Comparison of ENCODE assay signal across 30 cellular contexts in the genomic region with DNA sequence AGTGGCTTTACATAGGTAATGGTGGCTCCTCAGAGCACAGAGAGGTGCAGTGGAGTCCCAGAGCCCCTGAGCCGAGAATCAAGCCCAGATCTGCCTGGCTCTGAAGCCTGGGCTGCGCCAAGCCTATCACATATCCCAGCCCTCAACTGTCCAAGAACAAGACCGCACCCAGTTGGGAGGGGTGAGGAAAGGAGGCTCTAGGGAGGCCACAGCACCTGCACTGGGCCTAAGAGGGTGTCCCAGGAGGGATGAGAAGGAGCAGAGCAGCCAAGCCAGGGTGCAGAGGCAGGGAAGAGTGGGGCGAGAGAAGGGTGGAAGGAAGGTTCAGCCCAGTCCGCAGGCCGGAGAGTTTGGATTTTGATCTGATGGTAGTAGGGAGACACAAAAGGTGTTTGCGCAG. TPM values are rescaled to one million over a fixed set of nuclear protein-coding genes. Genes with fewer than 3 reads are reported as not detected.
DNase-seq lines count a peak whose midpoint lies in the region; FAIRE-seq and TF ChIP-seq lines count a peak whose summit lies in the region.
"Had no signal": no experiment of that assay in that cellular context is flagged by ENCODE, and none has a peak within 500 bp of the region (broad histone marks: within the 10 kb centered on the region; RNA-seq: fewer than 3 reads in every experiment).

No MANE protein-coding gene starts in this region.

- no peaks in the 10 kb centered on the region for H3K9me2 ChIP-seq in GM23248 (ENCODE audit: insufficient read depth)

- no peak overlapping the region for H4K5ac ChIP-seq in mesendoderm (ENCODE audit: low read length)

- H3K4me3 ChIP-seq in GM23248, result no peak overlapping the region
- H3K4me3 ChIP-seq in NT2/D1 (ENCODE audit: insufficient read length, low read depth), result no peak overlapping the region
- no peak overlapping the region for H3K4me3 ChIP-seq in mesendoderm (ENCODE audit: low read length)
- H3K4me3 ChIP-seq: hepatocyte, PC-9, testis had no signal

- peaks cover 17% of the 10 kb centered on the region for H3F3A ChIP-seq in GM23248 (ENCODE audit: insufficient read depth)

- no peak overlapping the region for H2BK15ac ChIP-seq in mesendoderm (replicated peaks; ENCODE audit: low read depth)

- H3K27me3 ChIP-seq in GM23248 (replicated peaks; ENCODE audit: insufficient read depth), result no peaks in the 10 kb centered on the region
- no peaks in the 10 kb centered on the region for H3K27me3 ChIP-seq in NT2/D1 (ENCODE audit: insufficient read depth, insufficient read length)
- no peaks in the 10 kb centered on the region for H3K27me3 ChIP-seq in mesendoderm (ENCODE audit: insufficient read depth, low read length, poor library complexity)
- H3K27me3 ChIP-seq: hepatocyte, testis had no signal

- H2BK5ac ChIP-seq in mesendoderm (ENCODE audit: low read length), result no peak overlapping the region

- no peak overlapping the region for H3K4ac ChIP-seq in mesendoderm (ENCODE audit: low read depth, low read length)

- no peak overlapping the region for H3K18ac ChIP-seq in mesendoderm (ENCODE audit: low read length)

- H3K4me3 Mint-ChIP-seq in activated T-cell treated with anti-CD3 and anti-CD28 coated beads, Interleukin-2, amount 50 U/mL, for 24 hours, result no peak overlapping the region
- H3K4me3 Mint-ChIP-seq: activated CD8-positive, alpha-beta T cell treated with anti-CD3 and anti-CD28 coated beads for 36 hours; CD14-positive monocyte; stimulated activated naive CD8-positive, alpha-beta T cell treated with anti-CD3 and anti-CD28 coated beads, Interleukin-15, Interleukin-2, amounts not matched to agents 100 ng/mL and 50 ng/mL, for 24 hours had no signal

- H3K9ac ChIP-seq in GM23248 (0 out of 2 replicates have a peak overlapping the region, but pooled peaks have one; percentile 0), NT2/D1 (ENCODE audit: insufficient read length, low read depth) (peak overlapping the region; percentile 50), mesendoderm (ENCODE audit: low read length) (no peak overlapping the region)
- H3K9ac ChIP-seq: KMS-11 had no signal

- no peak overlapping the region for H3K27ac Mint-ChIP-seq in activated T-cell treated with anti-CD3 and anti-CD28 coated beads, Interleukin-2, amount 50 U/mL, for 24 hours
- H3K27ac Mint-ChIP-seq: activated CD8-positive, alpha-beta T cell treated with anti-CD3 and anti-CD28 coated beads for 36 hours; activated T-helper 2 cell treated with anti-CD3 and anti-CD28 coated beads, Interferon-gamma antibody, Interleukin-2, Interleukin-4, amounts not matched to agents 10 μg/mL and 5 μg/mL and 100 μg/mL, durations not matched to agents 14 hours and 24 hours and 36 hours; stimulated activated naive CD8-positive, alpha-beta T cell treated with anti-CD3 and anti-CD28 coated beads, Interleukin-15, Interleukin-2, amounts not matched to agents 100 ng/mL and 50 ng/mL, for 24 hours had no signal

- intact Hi-C loops in head of caudate nucleus (cut with DNase I), result no loop called here

- no peaks in the 10 kb centered on the region for H3K4me1 Mint-ChIP-seq in activated T-cell treated with anti-CD3 and anti-CD28 coated beads, Interleukin-2, amount 50 U/mL, for 24 hours (ENCODE audit: low read depth)
- H3K4me1 Mint-ChIP-seq: CD14-positive monocyte had no signal

- H3K9me3 ChIP-seq in GM23248 (ENCODE audit: low read depth) (no peaks in the 10 kb centered on the region), NT2/D1 (ENCODE audit: insufficient read depth, low read length) (no peaks in the 10 kb centered on the region)
- H3K9me3 ChIP-seq: spleen, testis had no signal

- in situ Hi-C loops in GM23248 (cut with MboI), result no loop called here

- peak overlapping the region; percentile 35 for H3K56ac ChIP-seq in mesendoderm (ENCODE audit: low read length)

- H3K4me2 ChIP-seq in GM23248 (ENCODE audit: unreplicated experiment), result peak overlapping the region; percentile 48
- no peak overlapping the region for H3K4me2 ChIP-seq in mesendoderm (ENCODE audit: low read length)
- H3K4me2 ChIP-seq: KMS-11, PC-9 had no signal

- no peak overlapping the region for H3K23ac ChIP-seq in mesendoderm (ENCODE audit: low read length)

- no peaks in the 10 kb centered on the region for H3K79me2 ChIP-seq in GM23248 (ENCODE audit: insufficient read depth)
- H3K79me2 ChIP-seq in mesendoderm (ENCODE audit: control insufficient read depth, insufficient read depth, low read length), result no peaks in the 10 kb centered on the region
- H3K79me2 ChIP-seq: hepatocyte had no signal

- peak overlapping the region; percentile 38 for H2AK5ac ChIP-seq in mesendoderm (ENCODE audit: low read length)

- WGBS in GM23248 (ENCODE audit: low coverage in 1 of 2, low lambda C conversion rate in 2 of 2, missing lambda C conversion rate in 2 of 2), 2 experiments, result 92 to 94% methylated on average over 7 of the region's 7 CpGs
- no CpG with 5 or more reads among the region's 7 CpGs for WGBS in mesendoderm (ENCODE audit: extremely low coverage, insufficient coverage, low lambda C conversion rate)

- no peak for FAIRE-seq in H54 (lab: Jason Lieb, UNC)
- FAIRE-seq: GM12892 had no signal

- DNase-seq in GM23248 (no peak), NT2/D1 (ENCODE audit: low read depth, low spot score) (no peak), cerebellar cortex (ENCODE audit: low spot score) (peak; percentile 5), mesendoderm (no peak), H54 (ENCODE audit: insufficient read length, low spot score) (no peak), NCI-H1417 treated with DMSO at 0.1 percent for 48 hours (lab: John Stamatoyannopoulos, UW) (no peak), head of caudate nucleus (no peak)
- no peak for DNase-seq in activated T-cell treated with anti-CD3 and anti-CD28 coated beads, Interleukin-2, amount 50 U/mL, for 24 hours
- DNase-seq: activated CD8-positive, alpha-beta memory T cell treated with anti-CD3 and anti-CD28 coated beads, Interleukin-2, amount 50 U/mL, for 48 hours; activated CD8-positive, alpha-beta T cell treated with anti-CD3 and anti-CD28 coated beads for 36 hours; activated naive CD4-positive, alpha-beta T cell treated with anti-CD3 and anti-CD28 coated beads, Interleukin-2, amount 50 U/mL, for 16 hours; left cardiac atrium; MM.1S; NCI-H1105 treated with DMSO at 0.1 percent for 48 hours; NCI-H2081; NCI-H526; NK-92 treated with Interleukin-12 subunit alpha and Interleukin-12 subunit beta, amount 100 ng/mL, for 24 hours; right cardiac atrium; spleen; testis had no signal

- peaks cover 23% of the 10 kb centered on the region for H3K4me1 ChIP-seq in GM23248 (ENCODE audit: insufficient read depth)
- peaks cover 31% of the 10 kb centered on the region for H3K4me1 ChIP-seq in NT2/D1 (ENCODE audit: insufficient read depth, insufficient read length)
- H3K4me1 ChIP-seq in mesendoderm (ENCODE audit: control insufficient read depth, low read depth, low read length), result peaks cover 3% of the 10 kb centered on the region
- H3K4me1 ChIP-seq: testis had no signal

- H4K8ac ChIP-seq in mesendoderm (ENCODE audit: low read depth, low read length), result no peak overlapping the region

- H2BK120ac ChIP-seq in mesendoderm (ENCODE audit: low read depth, low read length), result no peak overlapping the region

- H2AFZ ChIP-seq in GM23248, result no peak overlapping the region
- H2AFZ ChIP-seq: hepatocyte, PC-9 had no signal

- no peaks in the 10 kb centered on the region for H3K36me3 Mint-ChIP-seq in activated T-cell treated with anti-CD3 and anti-CD28 coated beads, Interleukin-2, amount 50 U/mL, for 24 hours (ENCODE audit: low read depth)
- H3K36me3 Mint-ChIP-seq: CD14-positive monocyte had no signal

- H3K27ac ChIP-seq in GM23248 (peak overlapping the region; percentile 61), mesendoderm (ENCODE audit: low read depth, low read length) (no peak overlapping the region)
- H3K27ac ChIP-seq: hepatocyte, KMS-11, PC-9, spleen, testis had no signal

- H3K36me3 ChIP-seq in GM23248 (ENCODE audit: low read depth) (no peaks in the 10 kb centered on the region), NT2/D1 (ENCODE audit: insufficient read depth, insufficient read length, low read length) (no peaks in the 10 kb centered on the region), mesendoderm (ENCODE audit: control insufficient read depth, insufficient read depth, low read length) (no peaks in the 10 kb centered on the region)
- H3K36me3 ChIP-seq: spleen had no signal

- no peak for TF ChIP-seq POLR2A in H54 (IDR thresholded peaks at IDR 0.05; ENCODE audit: low read depth, low read length)

- no peaks in the 10 kb centered on the region for H4K20me1 ChIP-seq in GM23248 (ENCODE audit: insufficient read depth)

- no peaks in the 10 kb centered on the region for H3K9me3 Mint-ChIP-seq in activated T-cell treated with anti-CD3 and anti-CD28 coated beads, Interleukin-2, amount 50 U/mL, for 24 hours
- H3K9me3 Mint-ChIP-seq: activated CD8-positive, alpha-beta T cell treated with anti-CD3 and anti-CD28 coated beads for 36 hours; activated T-helper 2 cell treated with anti-CD3 and anti-CD28 coated beads, Interferon-gamma antibody, Interleukin-2, Interleukin-4, amounts not matched to agents 10 μg/mL and 5 μg/mL and 100 μg/mL, durations not matched to agents 14 hours and 24 hours and 36 hours; CD14-positive monocyte; stimulated activated naive CD8-positive, alpha-beta T cell treated with anti-CD3 and anti-CD28 coated beads, Interleukin-15, Interleukin-2, amounts not matched to agents 100 ng/mL and 50 ng/mL, for 24 hours had no signal

- no peaks in the 10 kb centered on the region for H3K79me1 ChIP-seq in mesendoderm (ENCODE audit: low read length)

- no peaks in the 10 kb centered on the region for H3K27me3 Mint-ChIP-seq in activated T-cell treated with anti-CD3 and anti-CD28 coated beads, Interleukin-2, amount 50 U/mL, for 24 hours
- H3K27me3 Mint-ChIP-seq: activated CD8-positive, alpha-beta T cell treated with anti-CD3 and anti-CD28 coated beads for 36 hours; stimulated activated naive CD8-positive, alpha-beta T cell treated with anti-CD3 and anti-CD28 coated beads, Interleukin-15, Interleukin-2, amounts not matched to agents 100 ng/mL and 50 ng/mL, for 24 hours had no signal

RNA-seq across cellular contexts. Expression of a gene that starts 0.9 kb away (rescaled TPM):
- 7.8 and 9.1 TPM in 2 replicates for total RNA-seq in GM23248 (2014; rRNA removed; shearing (Covaris generic))
- 0.75 and 0.83 TPM in 2 replicates for polyA plus RNA-seq in GM23248 (2016; fragmentation: Nextera tagmentation; extraction: Ambion mirVana)
- polyA plus RNA-seq in mesendoderm (2013, experiment 1 of 2), result 1.5 TPM
- polyA plus RNA-seq in mesendoderm (2013, experiment 2 of 2), result 1.2 TPM
- total RNA-seq: A172, G401 had no signal
- polyA plus RNA-seq: CD14-positive monocyte had no signal

RNA-seq across cellular contexts. Expression of a gene that starts 23.1 kb away (rescaled TPM):
- 79.0 and 97.8 TPM in 2 replicates for total RNA-seq in GM23248 (2014; rRNA removed; shearing (Covaris generic))
- 155 and 156 TPM in 2 replicates for polyA plus RNA-seq in GM23248 (2016; fragmentation: Nextera tagmentation; extraction: Ambion mirVana)
- polyA plus RNA-seq in mesendoderm (2013, experiment 1 of 2), result 93.5 TPM
- polyA plus RNA-seq in mesendoderm (2013, experiment 2 of 2), result 84.3 TPM
- total RNA-seq: A172; activated T-helper 2 cell treated with anti-CD3 and anti-CD28 coated beads, Interferon-gamma antibody, Interleukin-2, Interleukin-4, amounts not matched to agents 10 μg/mL and 5 μg/mL and 100 μg/mL, durations not matched to agents 14 hours and 24 hours and 36 hours; G401; PC-9; T-helper 2 cell treated with Interferon-gamma antibody and Interleukin-4, amounts not matched to agents 100 ng/mL and 5 ng/mL, for 36 hours had no signal

RNA-seq across cellular contexts. Expression of a gene that starts 31.8 kb away (rescaled TPM):
- 11.3 and 21.2 TPM in 2 replicates for total RNA-seq in GM23248 (2014; rRNA removed; shearing (Covaris generic))
- polyA plus RNA-seq in GM23248 (2016; fragmentation: Nextera tagmentation; extraction: Ambion mirVana), result 25.7 and 28.6 TPM in 2 replicates
- polyA plus RNA-seq in mesendoderm (2013, experiment 1 of 2), result 51.0 TPM
- 48.4 TPM for polyA plus RNA-seq in mesendoderm (2013, experiment 2 of 2)

RNA-seq across cellular contexts. Expression of a gene that starts 47.6 kb away (rescaled TPM):
- total RNA-seq in GM23248 (2014; rRNA removed; shearing (Covaris generic)), result 14.9 and 15.5 TPM in 2 replicates
- polyA plus RNA-seq in GM23248 (2016; fragmentation: Nextera tagmentation; extraction: Ambion mirVana), result 24.4 and 25.2 TPM in 2 replicates
- 30.4 TPM for polyA plus RNA-seq in mesendoderm (2013, experiment 1 of 2)
- 29.6 TPM for polyA plus RNA-seq in mesendoderm (2013, experiment 2 of 2)
- polyA plus RNA-seq: CD14-positive monocyte had no signal
